Comparison of ENCODE assay signal across 1 cellular context in genomic region chr14:102629700-102630365, GRCh38.
TF ChIP-seq lines count a peak whose summit lies in the region.

No MANE protein-coding gene starts in this region.

TF ChIP-seq in HEK293, 187 proteins besides CTCF, POLR2A, EP300 and RAD21 (continued from another document and continues in another):
- no peak for TF ChIP-seq ZNF112 (tag by site-specific recombination; IDR thresholded peaks at IDR 0.05)
- no peak for TF ChIP-seq ZBTB20 (tag by site-specific recombination; IDR thresholded peaks at IDR 0.05)
- TF ChIP-seq ZXDB (tag by site-specific recombination; IDR thresholded peaks at IDR 0.05): peak; percentile 19; the same call in 1 of the 2 replicates
- TF ChIP-seq ZNF335 (tag by site-specific recombination; conservative IDR thresholded peaks at IDR 0.05): peak; percentile 31
- TF ChIP-seq PRDM2 (tag by site-specific recombination; IDR thresholded peaks at IDR 0.05; ENCODE audit: borderline replicate concordance): no peak
- no peak for TF ChIP-seq ZNF148 (tag by site-specific recombination; IDR thresholded peaks at IDR 0.05; ENCODE audit: borderline replicate concordance)
- TF ChIP-seq ZBTB8A (tag by site-specific recombination; IDR thresholded peaks at IDR 0.05): peak; percentile 52
- TF ChIP-seq, protein P1, sequence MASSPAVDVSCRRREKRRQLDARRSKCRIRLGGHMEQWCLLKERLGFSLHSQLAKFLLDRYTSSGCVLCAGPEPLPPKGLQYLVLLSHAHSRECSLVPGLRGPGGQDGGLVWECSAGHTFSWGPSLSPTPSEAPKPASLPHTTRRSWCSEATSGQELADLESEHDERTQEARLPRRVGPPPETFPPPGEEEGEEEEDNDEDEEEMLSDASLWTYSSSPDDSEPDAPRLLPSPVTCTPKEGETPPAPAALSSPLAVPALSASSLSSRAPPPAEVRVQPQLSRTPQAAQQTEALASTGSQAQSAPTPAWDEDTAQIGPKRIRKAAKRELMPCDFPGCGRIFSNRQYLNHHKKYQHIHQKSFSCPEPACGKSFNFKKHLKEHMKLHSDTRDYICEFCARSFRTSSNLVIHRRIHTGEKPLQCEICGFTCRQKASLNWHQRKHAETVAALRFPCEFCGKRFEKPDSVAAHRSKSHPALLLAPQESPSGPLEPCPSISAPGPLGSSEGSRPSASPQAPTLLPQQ (tag by site-specific recombination; IDR thresholded peaks at IDR 0.05): peak; percentile 90
- TF ChIP-seq ZNF362 (tag by site-specific recombination; IDR thresholded peaks at IDR 0.05): no peak
- TF ChIP-seq ZNF513 (tag by site-specific recombination; IDR thresholded peaks at IDR 0.05): no peak
- no peak for TF ChIP-seq OVOL3 (tag by site-specific recombination; IDR thresholded peaks at IDR 0.05)
- no peak for TF ChIP-seq ZNF529 (tag by site-specific recombination; IDR thresholded peaks at IDR 0.05; ENCODE audit: insufficient replicate concordance)
- no peak for TF ChIP-seq ZNF530 (tag by site-specific recombination; IDR thresholded peaks at IDR 0.05; ENCODE audit: low read depth)
- TF ChIP-seq ZNF248 (tag by site-specific recombination; IDR thresholded peaks at IDR 0.05): no peak
- no peak for TF ChIP-seq ZNF280D (tag by site-specific recombination; IDR thresholded peaks at IDR 0.05)
- peak; percentile 48; the same call in 1 of the 2 replicates for TF ChIP-seq ZNF10 (tag by site-specific recombination; IDR thresholded peaks at IDR 0.05)
- no peak for TF ChIP-seq YY1 (tag by site-specific recombination; IDR thresholded peaks at IDR 0.05)
- no peak for TF ChIP-seq ZNF433 (tag by site-specific recombination; IDR thresholded peaks at IDR 0.05; ENCODE audit: low read depth)
- TF ChIP-seq ZNF600 (tag by site-specific recombination; IDR thresholded peaks at IDR 0.05): peak; percentile 34; the same call in 1 of the 2 replicates
- TF ChIP-seq SP2 (tag by site-specific recombination; IDR thresholded peaks at IDR 0.05): no peak
- no peak for TF ChIP-seq MZF1 (tag by site-specific recombination; IDR thresholded peaks at IDR 0.05; ENCODE audit: borderline replicate concordance)
- TF ChIP-seq GLIS1 (tag by site-specific recombination; IDR thresholded peaks at IDR 0.05): peak; percentile 41
- no peak for TF ChIP-seq ZNF394 (tag by site-specific recombination; IDR thresholded peaks at IDR 0.05; ENCODE audit: borderline replicate concordance)
- peak; percentile 78 for TF ChIP-seq OSR2 (tag by site-specific recombination; IDR thresholded peaks at IDR 0.05)
- TF ChIP-seq ZNF658 (tag by site-specific recombination; IDR thresholded peaks at IDR 0.05): no peak
- TF ChIP-seq, protein P2, sequence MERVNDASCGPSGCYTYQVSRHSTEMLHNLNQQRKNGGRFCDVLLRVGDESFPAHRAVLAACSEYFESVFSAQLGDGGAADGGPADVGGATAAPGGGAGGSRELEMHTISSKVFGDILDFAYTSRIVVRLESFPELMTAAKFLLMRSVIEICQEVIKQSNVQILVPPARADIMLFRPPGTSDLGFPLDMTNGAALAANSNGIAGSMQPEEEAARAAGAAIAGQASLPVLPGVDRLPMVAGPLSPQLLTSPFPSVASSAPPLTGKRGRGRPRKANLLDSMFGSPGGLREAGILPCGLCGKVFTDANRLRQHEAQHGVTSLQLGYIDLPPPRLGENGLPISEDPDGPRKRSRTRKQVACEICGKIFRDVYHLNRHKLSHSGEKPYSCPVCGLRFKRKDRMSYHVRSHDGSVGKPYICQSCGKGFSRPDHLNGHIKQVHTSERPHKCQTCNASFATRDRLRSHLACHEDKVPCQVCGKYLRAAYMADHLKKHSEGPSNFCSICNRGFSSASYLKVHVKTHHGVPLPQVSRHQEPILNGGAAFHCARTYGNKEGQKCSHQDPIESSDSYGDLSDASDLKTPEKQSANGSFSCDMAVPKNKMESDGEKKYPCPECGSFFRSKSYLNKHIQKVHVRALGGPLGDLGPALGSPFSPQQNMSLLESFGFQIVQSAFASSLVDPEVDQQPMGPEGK (tag by site-specific recombination; IDR thresholded peaks at IDR 0.05): peak; percentile 40; the same call in 1 of the 2 replicates
- no peak for TF ChIP-seq ZNF571 (tag by site-specific recombination; IDR thresholded peaks at IDR 0.05)
- TF ChIP-seq, protein P3, sequence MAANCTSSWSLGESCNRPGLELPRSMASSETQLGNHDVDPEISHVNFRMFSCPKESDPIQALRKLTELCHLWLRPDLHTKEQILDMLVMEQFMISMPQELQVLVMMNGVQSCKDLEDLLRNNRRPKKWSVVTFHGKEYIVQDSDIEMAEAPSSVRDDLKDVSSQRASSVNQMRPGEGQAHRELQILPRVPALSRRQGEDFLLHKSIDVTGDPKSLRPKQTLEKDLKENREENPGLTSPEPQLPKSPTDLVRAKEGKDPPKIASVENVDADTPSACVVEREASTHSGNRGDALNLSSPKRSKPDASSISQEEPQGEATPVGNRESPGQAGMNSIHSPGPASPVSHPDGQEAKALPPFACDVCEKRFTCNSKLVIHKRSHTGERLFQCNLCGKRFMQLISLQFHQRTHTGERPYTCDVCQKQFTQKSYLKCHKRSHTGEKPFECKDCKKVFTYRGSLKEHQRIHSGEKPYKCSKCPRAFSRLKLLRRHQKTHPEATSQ (tag by site-specific recombination; IDR thresholded peaks at IDR 0.05): no peak
- TF ChIP-seq, protein P4, sequence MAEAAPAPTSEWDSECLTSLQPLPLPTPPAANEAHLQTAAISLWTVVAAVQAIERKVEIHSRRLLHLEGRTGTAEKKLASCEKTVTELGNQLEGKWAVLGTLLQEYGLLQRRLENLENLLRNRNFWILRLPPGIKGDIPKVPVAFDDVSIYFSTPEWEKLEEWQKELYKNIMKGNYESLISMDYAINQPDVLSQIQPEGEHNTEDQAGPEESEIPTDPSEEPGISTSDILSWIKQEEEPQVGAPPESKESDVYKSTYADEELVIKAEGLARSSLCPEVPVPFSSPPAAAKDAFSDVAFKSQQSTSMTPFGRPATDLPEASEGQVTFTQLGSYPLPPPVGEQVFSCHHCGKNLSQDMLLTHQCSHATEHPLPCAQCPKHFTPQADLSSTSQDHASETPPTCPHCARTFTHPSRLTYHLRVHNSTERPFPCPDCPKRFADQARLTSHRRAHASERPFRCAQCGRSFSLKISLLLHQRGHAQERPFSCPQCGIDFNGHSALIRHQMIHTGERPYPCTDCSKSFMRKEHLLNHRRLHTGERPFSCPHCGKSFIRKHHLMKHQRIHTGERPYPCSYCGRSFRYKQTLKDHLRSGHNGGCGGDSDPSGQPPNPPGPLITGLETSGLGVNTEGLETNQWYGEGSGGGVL (tag by site-specific recombination; IDR thresholded peaks at IDR 0.05): peak; percentile 72
- no peak for TF ChIP-seq ZNF157 (tag by site-specific recombination; IDR thresholded peaks at IDR 0.05)
- TF ChIP-seq ZNF132 (tag by site-specific recombination; IDR thresholded peaks at IDR 0.05; ENCODE audit: borderline replicate concordance): no peak
- no peak for TF ChIP-seq ZNF558 (tag by site-specific recombination; IDR thresholded peaks at IDR 0.05)
- no peak for TF ChIP-seq ZNF169 (tag by site-specific recombination; IDR thresholded peaks at IDR 0.05)
- no peak for TF ChIP-seq ZNF660 (tag by site-specific recombination; IDR thresholded peaks at IDR 0.05)
- TF ChIP-seq SP7 (tag by site-specific recombination; IDR thresholded peaks at IDR 0.05): peak; percentile 95
- no peak for TF ChIP-seq ZFP37 (tag by site-specific recombination; IDR thresholded peaks at IDR 0.05)
- TF ChIP-seq KLF7 (tag by site-specific recombination; IDR thresholded peaks at IDR 0.05; ENCODE audit: borderline replicate concordance): no peak
- TF ChIP-seq ZNF202 (tag by site-specific recombination; IDR thresholded peaks at IDR 0.05; ENCODE audit: borderline replicate concordance): no peak
